In the genomic region with DNA sequence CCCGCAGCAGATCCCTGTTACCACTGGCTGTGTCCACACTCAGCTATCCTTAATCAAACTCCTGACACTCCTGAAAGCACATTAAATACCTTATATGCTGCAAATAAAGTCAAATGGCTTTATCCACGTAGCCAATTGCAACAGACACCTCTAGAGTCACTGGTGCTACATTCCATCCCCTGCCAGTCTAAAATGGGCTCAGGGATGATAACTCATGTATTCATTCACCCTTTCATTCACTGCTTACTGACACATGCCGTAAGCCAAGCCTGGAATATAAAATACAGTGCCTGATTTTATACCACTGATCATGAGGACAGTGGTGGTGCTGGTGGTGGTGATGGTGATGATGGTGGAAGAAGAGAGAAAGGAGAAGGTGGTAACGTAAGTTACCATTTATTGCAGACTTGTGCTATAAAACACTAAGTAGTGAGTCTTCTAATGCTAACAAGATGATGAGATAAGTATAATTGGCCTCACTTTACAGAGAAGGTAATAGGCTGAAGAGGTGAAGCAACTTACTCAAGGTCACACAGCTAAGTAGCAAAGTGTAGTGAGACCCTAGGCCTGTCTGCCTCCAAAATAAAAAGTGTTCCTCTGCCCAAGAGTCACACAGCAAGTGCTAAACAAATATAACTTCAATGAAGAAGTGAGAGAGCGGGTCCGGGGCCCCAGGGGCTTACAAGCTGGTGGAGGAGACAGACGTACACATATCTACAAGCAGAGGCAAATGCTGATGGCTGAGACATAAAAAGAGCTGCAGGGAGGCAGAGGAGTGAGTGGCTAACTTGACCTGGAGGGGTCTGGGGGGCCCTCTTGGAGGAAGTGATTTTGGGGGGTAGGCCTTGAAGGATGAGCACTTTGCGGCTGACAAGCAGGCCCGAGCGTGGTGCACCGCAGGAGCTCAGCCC, we compare ENCODE assay signal across 8 cellular contexts. TPM values are rescaled to one million over a fixed set of nuclear protein-coding genes. Genes with fewer than 3 reads are reported as not detected.
DNase-seq lines count a peak whose midpoint lies in the region; ATAC-seq and TF ChIP-seq lines count a peak whose summit lies in the region.

No MANE protein-coding gene starts in this region.

- H3K27ac ChIP-seq in RWPE1 = peak overlapping the region; percentile 54
- H3K27ac ChIP-seq in fibroblast of lung (ENCODE audit: insufficient read depth, low read length) = peak overlapping the region; percentile 49
- H3K27ac ChIP-seq in gastrocnemius medialis = peak overlapping the region; percentile 84 to 94 (median 88)

- peaks cover 4% of the 10 kb centered on the region for H3K27me3 ChIP-seq in fibroblast of lung (ENCODE audit: control insufficient read depth, insufficient read depth, low read length)
- no peaks in the 10 kb centered on the region for H3K27me3 ChIP-seq in gastrocnemius medialis

- ATAC-seq in GM19324 (IDR thresholded peaks at IDR 0.05; ENCODE audit: low FRiP score, unreplicated experiment) (peak; percentile 2), gastrocnemius medialis (peak in 1 of 2 donors; percentile 0), HG03175 (IDR thresholded peaks at IDR 0.05; ENCODE audit: unreplicated experiment) (no peak)

- CTCF ChIA-PET in RWPE1 (lab: Yijun Ruan, JAX) = interaction anchor here (1.7 kb wide), 1 partner anchor 259 kb away, joined by 6 read pairs; no protein-coding TSS in a partner anchor

- POLR2A ChIA-PET in RWPE1 (lab: Yijun Ruan, JAX; ENCODE audit: low non-redundant PET) = no interaction called here

- no peaks in the 10 kb centered on the region for H4K20me1 ChIP-seq in fibroblast of lung (ENCODE audit: control insufficient read depth, extremely low read depth, insufficient read depth, low read length)

- peak overlapping the region; percentile 92 for H3K4me2 ChIP-seq in fibroblast of lung (ENCODE audit: extremely low read depth, insufficient read depth, low read length)

- peak in 1 of 2 donors; percentile 25 for TF ChIP-seq POLR2A in gastrocnemius medialis (IDR thresholded peaks at IDR 0.05)

- H3K36me3 ChIP-seq in fibroblast of lung (ENCODE audit: control insufficient read depth, insufficient read depth, low read length) = no peaks in the 10 kb centered on the region
- H3K36me3 ChIP-seq in gastrocnemius medialis = no peaks in the 10 kb centered on the region

- H3K9ac ChIP-seq in fibroblast of lung (ENCODE audit: insufficient read depth, low read length) = peak overlapping the region; percentile 73

- DNase-seq in RWPE1 (ENCODE audit: low spot score) (no peak), fibroblast of lung (ENCODE audit: low read depth in 2 of 2) (no peak), gastrocnemius medialis (no peak), AG08396 (ENCODE audit: low spot score) (no peak), NCI-H510A (lab: John Stamatoyannopoulos, UW) (no peak)
- no peak for DNase-seq in stimulated activated naive CD4-positive, alpha-beta T cell (lab: John Stamatoyannopoulos, UW)

- H2AFZ ChIP-seq in fibroblast of lung (ENCODE audit: low read length) = no peak overlapping the region

- H3K4me1 ChIP-seq in fibroblast of lung (ENCODE audit: control insufficient read depth, extremely low read depth, insufficient read depth, low read length) (peaks cover 15% of the 10 kb centered on the region), gastrocnemius medialis (peaks cover 57 to 63% of the 10 kb centered on the region in 2 donors)

- H3K79me2 ChIP-seq in fibroblast of lung (ENCODE audit: control insufficient read depth, insufficient read depth, low read length) = peaks cover 24% of the 10 kb centered on the region

- H3K9me3 ChIP-seq in fibroblast of lung (ENCODE audit: control insufficient read depth, insufficient read depth, low read depth, low read length) (no peaks in the 10 kb centered on the region), gastrocnemius medialis (no peaks in the 10 kb centered on the region)

- peak overlapping the region; percentile 71 to 83 (median 78) for H3K4me3 ChIP-seq in fibroblast of lung (replicated peaks in 1 of 4; ENCODE audit: control extremely low read depth in 1 of 4, insufficient read depth in 1 of 4, low read depth in 3 of 4, low read length in 4 of 4)
- peak overlapping the region; percentile 69 to 91 (median 78) for H3K4me3 ChIP-seq in gastrocnemius medialis

- in situ Hi-C loops in gastrocnemius medialis (cut with MboI; ENCODE audit: low sequenced_read_pairs in 4 of 4) = no loop called here

- intact Hi-C loops in gastrocnemius medialis (cut with DNase I; ENCODE audit: low total_unique reads) = loop anchor here (10.0 kb wide), 1 partner anchor 813 kb away; a partner anchor contains a TSS

- TF ChIP-seq CTCF in RWPE1 (conservative IDR thresholded peaks at IDR 0.05; ENCODE audit: low read depth) (no peak), fibroblast of lung (conservative IDR thresholded peaks at IDR 0.05 in 1 of 2, IDR thresholded peaks at IDR 0.05 in 1 of 2; ENCODE audit: low read depth in 1 of 2, low read length in 2 of 2) (no peak), gastrocnemius medialis (IDR thresholded peaks at IDR 0.05 in 4 of 5, conservative IDR thresholded peaks at IDR 0.05 in 1 of 5) (no peak)

RNA-seq across cellular contexts. Expression of a gene that starts 1.2 kb away (rescaled TPM):
- total RNA-seq in fibroblast of lung (3.9 and 4.8 TPM in 2 replicates), gastrocnemius medialis (10 to 100 TPM; 12.3 to 20.5 (median 15.3) TPM)
- polyA plus RNA-seq in fibroblast of lung = 3.9 and 5.4 TPM in 2 replicates
- polyA plus RNA-seq in fibroblast of lung (2012) = 3.7 and 4.9 TPM in 2 replicates
- 3.8 and 9.6 TPM in 2 replicates for polyA minus RNA-seq in fibroblast of lung (ENCODE audit: low replicate concordance)
